In the genomic region with DNA sequence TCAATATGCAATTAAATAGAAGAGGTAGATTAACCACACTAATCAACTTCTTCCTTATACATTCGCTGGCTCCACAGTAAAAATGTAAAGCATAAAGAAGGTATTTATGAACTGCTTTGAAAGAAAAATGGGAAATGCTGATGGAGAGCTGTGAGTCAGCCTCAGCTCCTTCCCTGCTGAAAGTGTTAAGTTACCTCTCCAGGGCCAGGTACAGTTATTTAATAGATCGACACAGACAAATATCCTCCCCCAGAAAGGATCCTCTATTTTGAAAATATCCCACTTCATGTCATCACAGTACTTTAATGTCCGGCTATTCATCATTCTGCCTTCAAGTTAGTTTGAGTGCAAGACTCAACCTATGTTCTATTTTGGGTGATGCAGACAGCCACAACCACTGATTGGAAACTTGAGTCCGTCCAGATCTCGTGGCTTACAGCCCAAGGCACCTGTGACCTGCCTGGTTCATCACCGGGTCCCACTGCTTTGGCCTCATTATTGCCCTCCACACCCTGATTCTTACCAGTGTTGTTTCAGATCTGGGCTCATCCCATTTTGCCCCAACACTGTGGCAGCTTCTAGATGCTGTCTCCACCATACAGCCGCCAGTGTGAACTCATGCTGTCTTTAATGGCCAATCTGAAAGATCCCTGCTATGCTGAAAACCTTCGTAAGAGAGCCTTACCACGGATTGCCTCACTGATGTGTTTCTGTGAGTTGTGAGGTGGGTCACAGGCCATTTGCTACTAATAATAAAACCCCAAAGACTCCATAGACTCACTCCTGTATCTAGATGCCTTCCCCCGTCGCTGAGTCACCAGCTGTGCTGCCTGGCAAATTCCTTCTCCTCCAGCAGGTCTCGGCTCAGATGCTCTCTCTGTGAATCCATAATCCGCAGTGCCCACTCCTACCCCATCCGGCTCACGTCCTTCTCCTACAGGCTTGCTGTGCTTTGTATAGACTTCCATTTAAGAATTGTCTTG, we compare ENCODE assay signal across 9 cellular contexts. TPM values are rescaled to one million over a fixed set of nuclear protein-coding genes. Genes with fewer than 3 reads are reported as not detected.
A peak's percentile ranks its signal among the peaks of the same experiment; 100 is the strongest.
DNase-seq lines count a peak whose midpoint lies in the region; ATAC-seq, FAIRE-seq and TF ChIP-seq lines count a peak whose summit lies in the region.
"Not testable (repeated sequence)": the region's sequence is repeated elsewhere in the genome, so short reads cannot be mapped to it uniquely, and the experiment has no call there.
"Had no signal": no experiment of that assay in that cellular context is flagged by ENCODE, and none has a peak within 500 bp of the region (broad histone marks: within the 10 kb centered on the region; RNA-seq: fewer than 3 reads in every experiment).

No MANE protein-coding gene starts in this region.

- DNase-seq in A673 (ENCODE audit: low spot score) (peak; percentile 55), ELR (ENCODE audit: low read depth) (peak; percentile 88), HS-5 (ENCODE audit: low read depth) (peak; percentile 66), RWPE2 (ENCODE audit: low spot score) (peak; percentile 54), fibroblast of peridontal ligament (ENCODE audit: extremely low read depth) (peak; percentile 81), kidney glomerular epithelial cell (lab: John Stamatoyannopoulos, UW) (peak; percentile 74), skeletal muscle cell (ENCODE audit: low read depth) (peak; percentile 88)
- DNase-seq in K562 (ENCODE audit: extremely low read depth in 1 of 4, low spot score in 3 of 4) = not testable (repeated sequence)

- H3K4me3 ChIP-seq in A673 (ENCODE audit: low read depth, low read length, poor library complexity, severe bottlenecking); RWPE2 (ENCODE audit: severe bottlenecking); K562; skeletal muscle cell (ENCODE audit: low read depth, low read length): not testable (repeated sequence)

- not testable (repeated sequence) for H3K27me3 ChIP-seq in A673 (replicated peaks; ENCODE audit: insufficient read depth, low read depth, low read length, poor library complexity); RWPE2 (ENCODE audit: insufficient read depth, poor library complexity, severe bottlenecking); K562 (ENCODE audit: control insufficient read depth in 2 of 2, insufficient read depth in 2 of 2, low read length in 2 of 2)

- not testable (repeated sequence) for H4K20me1 ChIP-seq in K562 (replicated peaks; ENCODE audit: control insufficient read depth, insufficient read depth, low read length)

- under 1% methylated on average over 10 of the region's 15 CpGs for WGBS in K562 (ENCODE audit: insufficient coverage, low coverage, missing lambda C conversion rate)

- in situ Hi-C loops in K562 (cut with MboI) = not testable (repeated sequence)

- not testable (repeated sequence) for H3K9me3 ChIP-seq in A673 (ENCODE audit: low read depth, low read length, poor library complexity, severe bottlenecking); RWPE2 (ENCODE audit: severe bottlenecking); K562 (replicated peaks; ENCODE audit: control insufficient read depth, insufficient read depth, low read depth, low read length)

- intact Hi-C loops in A673 (cut with micrococcal nuclease; ENCODE audit: unreplicated experiment); K562 (cut with micrococcal nuclease): not testable (repeated sequence)

- peak; percentile 96 for ATAC-seq in RWPE2 (ENCODE audit: low read depth)
- not testable (repeated sequence) for ATAC-seq in K562

- CTCF ChIA-PET in A673 (lab: Charles Lee); K562 (lab: Yijun Ruan, JAX; ENCODE audit: low intra/inter-chr PET ratio): not testable (repeated sequence)

- not testable (repeated sequence) for H3K4me2 ChIP-seq in K562 (ENCODE audit: insufficient read depth, low read length)

- not testable (repeated sequence) for H3K79me2 ChIP-seq in K562 (ENCODE audit: control insufficient read depth, insufficient read depth, low read length)

- not testable (repeated sequence) for H3K27ac ChIP-seq in A673 (ENCODE audit: low read depth, low read length, poor library complexity, severe bottlenecking); RWPE2 (ENCODE audit: poor library complexity, severe bottlenecking); K562 (ENCODE audit: extremely low read depth, low read depth, low read length)

- H2AFZ ChIP-seq in K562 (ENCODE audit: low read depth, low read length) = not testable (repeated sequence)

- not testable (repeated sequence) for H3K36me3 ChIP-seq in A673 (ENCODE audit: insufficient read depth, low read length, poor library complexity, severe bottlenecking); RWPE2 (ENCODE audit: low read depth); K562 (ENCODE audit: control insufficient read depth, insufficient read depth, low read length)

- not testable (repeated sequence) for TF ChIP-seq CTCF in A673 (conservative IDR thresholded peaks at IDR 0.05; ENCODE audit: low read depth, low read length); RWPE2 (IDR thresholded peaks at IDR 0.05; ENCODE audit: poor library complexity, severe bottlenecking); K562 (IDR thresholded peaks at IDR 0.05 in 2 of 3, conservative IDR thresholded peaks at IDR 0.05 in 1 of 3; ENCODE audit: insufficient read depth in 2 of 3, low read depth in 1 of 3, low read length in 3 of 3)

- not testable (repeated sequence) for H3K9me1 ChIP-seq in K562 (ENCODE audit: control insufficient read depth, insufficient read depth, low read length)

- TF ChIP-seq POLR2A in K562 (conservative IDR thresholded peaks at IDR 0.05) = not testable (repeated sequence)

- BruUV-seq in A673 (replicated peaks; lab: Mats Ljungman, UMichigan); K562 (replicated peaks; lab: Mats Ljungman, UMichigan): not testable (repeated sequence)

- FAIRE-seq in K562 (lab: Jason Lieb, UNC) = peak; percentile 23

- H3K4me1 ChIP-seq in A673 (ENCODE audit: insufficient read depth, low read length, poor library complexity, severe bottlenecking); RWPE2 (ENCODE audit: insufficient read depth, poor library complexity, severe bottlenecking); K562 (replicated peaks in 1 of 2; ENCODE audit: control insufficient read depth in 2 of 2, insufficient read depth in 2 of 2, low read length in 2 of 2): not testable (repeated sequence)

- H3K9ac ChIP-seq in K562 (ENCODE audit: insufficient read depth in 1 of 2, low read depth in 2 of 2, low read length in 2 of 2) = not testable (repeated sequence)

- POLR2A ChIA-PET in A673 (lab: Charles Lee; ENCODE audit: low non-redundant PET); K562 (lab: Yijun Ruan, JAX): not testable (repeated sequence)

- TF ChIP-seq RAD21 in K562 (CRISPR knock-in tag; conservative IDR thresholded peaks at IDR 0.05 in 1 of 2, IDR thresholded peaks at IDR 0.05 in 1 of 2) = not testable (repeated sequence)

- TF ChIP-seq EP300 in K562 (IDR thresholded peaks at IDR 0.05; ENCODE audit: low read length) = not testable (repeated sequence)

RNA-seq across cellular contexts. Expression of a gene that starts 56.2 kb away (rescaled TPM):
- total RNA-seq in A673 (2021) (32.5 and 35.0 TPM in 2 replicates), K562 (2014; rRNA removed) (0.08 and 0.18 TPM in 2 replicates), K562 (2014; rRNA removed; fragmentation: Illumina TruSeq; extraction: Trizol) (0.06 and 0.11 TPM in 2 replicates), K562 (2015; rRNA removed; fragmentation: Illumina TruSeq; extraction: Trizol) (0.04 and 0.07 TPM in 2 replicates), K562 (2021) (0.24 and 0.27 TPM in 2 replicates)
- total RNA-seq in K562 (2011; cell fraction: chromatin; rRNA removed; ENCODE audit: low replicate concordance) = 0.09 and 0.16 TPM in 2 replicates
- total RNA-seq in K562 (2011; cell fraction: nucleolus; rRNA removed) = 0.13 and 0.17 TPM in 2 replicates
- total RNA-seq in K562 (2011; cell fraction: nucleoplasm; rRNA removed) = 0.15 TPM in 2 replicates
- polyA plus RNA-seq in K562 (2011; rRNA removed) (0.13 and 0.19 TPM in 2 replicates), K562 (2014; fragmentation: Illumina TruSeq; extraction: Trizol) (0.08 and 0.10 TPM in 2 replicates), K562 (2014; fragmentation: Nextera tagmentation; extraction: Ambion mirVana) (under 1 TPM; 0.04 to 0.10 TPM), K562 (2014; rRNA removed) (0.08 TPM in 1 of 2 replicates, not detected in the other)
- polyA plus RNA-seq in K562 (2011; cell fraction: cytosol; rRNA removed) = 0.04 TPM in 2 replicates
- polyA plus RNA-seq in K562 (2011; cell fraction: nucleus; rRNA removed) = 0.14 TPM in 1 of 2 replicates, not detected in the other
- 0.04 and 0.07 TPM in 2 replicates for polyA plus RNA-seq in K562 (2012)
- 0.11 and 0.12 TPM in 2 replicates for polyA minus RNA-seq in K562 (2011; rRNA and poly(A)+ RNA removed)
- not detected in 2 replicates for polyA minus RNA-seq in K562 (2011; cell fraction: cytosol; rRNA and poly(A)+ RNA removed)
- 0.11 TPM in 1 of 2 replicates, not detected in the other for polyA minus RNA-seq in K562 (2011; cell fraction: nucleus; rRNA and poly(A)+ RNA removed)
- total RNA-seq: naive thymus-derived CD8-positive, alpha-beta T cell had no signal
- polyA plus RNA-seq: naive thymus-derived CD8-positive, alpha-beta T cell had no signal

RNA-seq across cellular contexts. Expression of a gene that starts 59.4 kb away (rescaled TPM):
- total RNA-seq in A673 (2021) (13.5 and 24.3 TPM in 2 replicates), K562 (2014; rRNA removed) (0.27 and 1.0 TPM in 2 replicates), K562 (2014; rRNA removed; fragmentation: Illumina TruSeq; extraction: Trizol) (1.2 and 1.5 TPM in 2 replicates), K562 (2015; rRNA removed; fragmentation: Illumina TruSeq; extraction: Trizol) (0.62 and 0.64 TPM in 2 replicates), K562 (2021) (3.8 and 4.2 TPM in 2 replicates)
- total RNA-seq in K562 (2011; cell fraction: chromatin; rRNA removed; ENCODE audit: low replicate concordance) = 2.5 and 3.1 TPM in 2 replicates
- total RNA-seq in K562 (2011; cell fraction: nucleolus; rRNA removed) = 3.2 and 3.4 TPM in 2 replicates
- total RNA-seq in K562 (2011; cell fraction: nucleoplasm; rRNA removed) = 2.0 and 2.7 TPM in 2 replicates
- polyA plus RNA-seq in K562 (2011; rRNA removed) (0.31 and 0.59 TPM in 2 replicates), K562 (2014; fragmentation: Illumina TruSeq; extraction: Trizol) (1.5 and 2.8 TPM in 2 replicates), K562 (2014; fragmentation: Nextera tagmentation; extraction: Ambion mirVana) (under 1 TPM; 0.41 to 0.53 TPM), K562 (2014; rRNA removed) (1.7 and 4.2 TPM in 2 replicates)
- polyA plus RNA-seq in K562 (2011; cell fraction: cytosol; rRNA removed) = 0.69 and 1.1 TPM in 2 replicates
- 2.1 and 2.4 TPM in 2 replicates for polyA plus RNA-seq in K562 (2011; cell fraction: nucleus; rRNA removed)
- polyA plus RNA-seq in K562 (2012) = 2.7 and 3.6 TPM in 2 replicates
- 0.72 and 0.95 TPM in 2 replicates for polyA minus RNA-seq in K562 (2011; rRNA and poly(A)+ RNA removed)
- 0.73 and 0.95 TPM in 2 replicates for polyA minus RNA-seq in K562 (2011; cell fraction: cytosol; rRNA and poly(A)+ RNA removed)
- 0.67 and 2.7 TPM in 2 replicates for polyA minus RNA-seq in K562 (2011; cell fraction: nucleus; rRNA and poly(A)+ RNA removed)
- total RNA-seq: naive thymus-derived CD8-positive, alpha-beta T cell had no signal
- polyA plus RNA-seq: naive thymus-derived CD8-positive, alpha-beta T cell had no signal

Comparison
In these comparisons a context has a peak if more than half of its experiments do, and no peak if none do; other contexts are left out.
1. RNA of a gene that starts 56.2 kb away (total RNA-seq): 32.5 to 35.0 TPM in A673; 0.04 to 0.27 TPM in K562; every median in the first group is over 10 times any median in the second.